Comparison of ENCODE assay signal across 12 cellular contexts in the genomic region with DNA sequence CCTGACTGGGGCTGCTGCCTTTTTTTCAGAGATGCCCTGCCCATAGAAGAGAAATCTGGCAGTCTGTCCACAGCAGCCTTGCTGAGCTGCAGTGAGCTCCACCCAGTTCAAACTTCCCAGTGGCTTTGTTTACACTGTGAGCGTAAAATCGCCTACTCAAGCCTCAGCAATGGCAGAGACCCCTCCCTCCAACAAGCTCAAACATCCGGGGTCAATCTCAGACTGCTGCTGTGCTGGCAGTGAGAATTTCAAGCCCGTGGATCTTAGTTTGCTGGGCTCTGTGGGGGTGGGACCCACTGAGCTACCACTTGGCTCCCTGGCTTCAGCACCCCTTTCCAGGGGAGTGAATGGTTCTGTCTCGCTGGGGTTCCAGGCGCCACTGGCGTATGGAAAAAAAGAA. TPM values are rescaled to one million over a fixed set of nuclear protein-coding genes. Genes with fewer than 3 reads are reported as not detected.
"Had no signal": no experiment of that assay in that cellular context is flagged by ENCODE, and none has a peak within 500 bp of the region (broad histone marks: within the 10 kb centered on the region; RNA-seq: fewer than 3 reads in every experiment).

No MANE protein-coding gene starts in this region.

RNA-seq across cellular contexts. Expression of gene MC5R, which starts 38.9 kb away (rescaled TPM):
- total RNA-seq: activated CD4-positive, alpha-beta memory T cell treated with anti-CD3 and anti-CD28 coated beads for 36 hours; activated CD4-positive, alpha-beta T cell treated with anti-CD3 and anti-CD28 coated beads, Interleukin-2, amount 10 ng/mL, durations not matched to agents 7 days and 5 days; activated naive CD4-positive, alpha-beta T cell treated with anti-CD3 and anti-CD28 coated beads, Interleukin-2, amount 50 U/mL, for 72 hours; activated T-cell treated with anti-CD3 and anti-CD28 coated beads, Interleukin-2, amount 50 U/mL, for 4 hours; ascending aorta; body of pancreas; bronchial epithelial cell; chondrocyte; NCI-H460; OCI-LY7; Right ventricle myocardium inferior; T-cell had no signal

RNA-seq across cellular contexts. Expression of gene MC2R, which starts 52.4 kb away (rescaled TPM):
- total RNA-seq: activated CD4-positive, alpha-beta memory T cell treated with anti-CD3 and anti-CD28 coated beads for 36 hours; activated CD4-positive, alpha-beta T cell treated with anti-CD3 and anti-CD28 coated beads, Interleukin-2, amount 10 ng/mL, durations not matched to agents 7 days and 5 days; activated naive CD4-positive, alpha-beta T cell treated with anti-CD3 and anti-CD28 coated beads, Interleukin-2, amount 50 U/mL, for 72 hours; activated T-cell treated with anti-CD3 and anti-CD28 coated beads, Interleukin-2, amount 50 U/mL, for 4 hours; ascending aorta; body of pancreas; bronchial epithelial cell; chondrocyte; NCI-H460; OCI-LY7; Right ventricle myocardium inferior; T-cell had no signal
